ENCODE assay signal across 7 cellular contexts in genomic region chr12:6778212-6778570, GRCh38. TPM values are rescaled to one million over a fixed set of nuclear protein-coding genes. Genes with fewer than 3 reads are reported as not detected.
DNase-seq lines count a peak whose midpoint lies in the region; TF ChIP-seq lines count a peak whose summit lies in the region.

No MANE protein-coding gene starts in this region.

- peaks cover 5 to 7% of the 10 kb centered on the region in 2 experiments for H3K4me1 ChIP-seq in trophoblast cell (ENCODE audit: control insufficient read depth in 1 of 2, insufficient read depth in 2 of 2, low read length in 2 of 2)

- no peak overlapping the region for H2BK5ac ChIP-seq in trophoblast cell (ENCODE audit: low read depth, low read length, poor library complexity)

- DNase-seq in GM12865 (ENCODE audit: low read depth) (no peak), SK-N-MC (ENCODE audit: low read depth, low spot score) (no peak), fibroblast of the aortic adventitia (ENCODE audit: low read depth) (peak; percentile 39), trophoblast cell (no peak), globus pallidus (ENCODE audit: low spot score) (no peak), NK-92 (lab: John Stamatoyannopoulos, UW; ENCODE audit: unreplicated experiment) (no peak)
- DNase-seq in stimulated activated CD4-positive, alpha-beta T cell treated with anti-CD3 and anti-CD28 coated beads, Interleukin-4, amount 100 ng/mL, for 4 hours = no peak

- no peak overlapping the region for H3K18ac ChIP-seq in trophoblast cell (ENCODE audit: low read length)

- no CpG with 5 or more reads among the region's 14 CpGs for WGBS in trophoblast cell (ENCODE audit: extremely low coverage, insufficient coverage, insufficient read length)

- H3K79me1 ChIP-seq in trophoblast cell (ENCODE audit: low read length) = no peaks in the 10 kb centered on the region

- no peak overlapping the region for H4K91ac ChIP-seq in trophoblast cell (ENCODE audit: low read depth, low read length)

- peaks cover 16% of the 10 kb centered on the region for H3K27me3 ChIP-seq in trophoblast cell (ENCODE audit: insufficient read depth, low read length)

- H2BK120ac ChIP-seq in trophoblast cell (ENCODE audit: insufficient read depth, low read length, poor library complexity) = no peak overlapping the region

- H3K4me2 ChIP-seq in trophoblast cell (ENCODE audit: low read length) = peak overlapping the region; percentile 72

- no peak overlapping the region for H3K4ac ChIP-seq in trophoblast cell (ENCODE audit: low read depth, low read length)

- no peak overlapping the region for H3K14ac ChIP-seq in trophoblast cell (ENCODE audit: low read length)

- peak overlapping the region; percentile 48 for H2AFZ ChIP-seq in trophoblast cell (ENCODE audit: insufficient read depth, low read length, poor library complexity)

- H3K9ac ChIP-seq in SK-N-MC (ENCODE audit: insufficient read length) (peak overlapping the region; percentile 34), trophoblast cell (ENCODE audit: low read length) (no peak overlapping the region)

- H4K8ac ChIP-seq in trophoblast cell (ENCODE audit: low read depth, low read length) = no peak overlapping the region

- no peak overlapping the region for H4K12ac ChIP-seq in trophoblast cell (ENCODE audit: low read depth, low read length)

- no peak overlapping the region for H2BK12ac ChIP-seq in trophoblast cell (ENCODE audit: low read length)

- H3K23ac ChIP-seq in trophoblast cell (ENCODE audit: low read length) = no peak overlapping the region

- no peaks in the 10 kb centered on the region for H3K36me3 ChIP-seq in SK-N-MC (ENCODE audit: insufficient read depth, low read length)
- peaks cover 4 to 6% of the 10 kb centered on the region in 2 experiments for H3K36me3 ChIP-seq in trophoblast cell (ENCODE audit: control insufficient read depth in 1 of 2, insufficient read depth in 2 of 2, low read length in 2 of 2)

- H3K9me3 ChIP-seq in SK-N-MC (ENCODE audit: low read depth, low read length) (no peaks in the 10 kb centered on the region), trophoblast cell (ENCODE audit: insufficient read depth, low read depth, low read length) (no peaks in the 10 kb centered on the region)

- H2AK5ac ChIP-seq in trophoblast cell (ENCODE audit: low read length) = no peak overlapping the region

- TF ChIP-seq CTCF in GM12865 (IDR thresholded peaks at IDR 0.05; ENCODE audit: insufficient read depth, low read depth, low read length, missing control alignments) = no peak
- TF ChIP-seq CTCF in fibroblast of the aortic adventitia (IDR thresholded peaks at IDR 0.05; ENCODE audit: insufficient read depth, low read length) = no peak

- no peaks in the 10 kb centered on the region for H3K79me2 ChIP-seq in trophoblast cell (ENCODE audit: control insufficient read depth, insufficient read depth, low read length, poor library complexity)

- H3K27ac ChIP-seq in SK-N-MC (no peak overlapping the region; the same call in 1 of the 2 replicates), trophoblast cell (ENCODE audit: low read depth, low read length) (no peak overlapping the region)

- H3K4me3 ChIP-seq in GM12865 (ENCODE audit: low read depth, low read length) = peak overlapping the region; percentile 51
- H3K4me3 ChIP-seq in SK-N-MC = peak overlapping the region; percentile 73
- peak overlapping the region; percentile 58 for H3K4me3 ChIP-seq in fibroblast of the aortic adventitia (ENCODE audit: low read depth, low read length)
- H3K4me3 ChIP-seq in trophoblast cell (ENCODE audit: low read depth, low read length) = no peak overlapping the region

RNA-seq across cellular contexts. Expression of gene LAG3, which starts 5.9 kb away (rescaled TPM):
- total RNA-seq in fibroblast of the aortic adventitia (ENCODE audit: low replicate concordance) = 0.16 TPM in 1 of 2 replicates, not detected in the other
- 0.29 and 0.37 TPM in 2 replicates for polyA plus RNA-seq in trophoblast cell (2013)

RNA-seq across cellular contexts. Expression of gene CD4, which starts 11.1 kb away (rescaled TPM):
- total RNA-seq in fibroblast of the aortic adventitia (ENCODE audit: low replicate concordance) = 1.6 TPM in 1 of 2 replicates, not detected in the other
- 0.04 TPM in 2 replicates for polyA plus RNA-seq in trophoblast cell (2013)

RNA-seq across cellular contexts. Expression of gene PTMS, which starts 12.0 kb away (rescaled TPM):
- total RNA-seq in fibroblast of the aortic adventitia (ENCODE audit: low replicate concordance) = 61.6 and 575 TPM in 2 replicates
- polyA plus RNA-seq in trophoblast cell (2013) = 441 and 482 TPM in 2 replicates

RNA-seq across cellular contexts. Expression of gene MLF2, which starts 25.2 kb away (rescaled TPM):
- total RNA-seq in fibroblast of the aortic adventitia (ENCODE audit: low replicate concordance) = 29.5 and 104 TPM in 2 replicates
- 219 and 234 TPM in 2 replicates for polyA plus RNA-seq in trophoblast cell (2013)

RNA-seq across cellular contexts. Expression of gene GPR162, which starts 43.4 kb away (rescaled TPM):
- 2.6 and 3.5 TPM in 2 replicates for total RNA-seq in fibroblast of the aortic adventitia (ENCODE audit: low replicate concordance)
- polyA plus RNA-seq in trophoblast cell (2013) = 2.2 and 2.9 TPM in 2 replicates
